ENCODE assay signal across 8 cellular contexts in genomic region chr1:155003766-155004351, GRCh38. TPM values are rescaled to one million over a fixed set of nuclear protein-coding genes. Genes with fewer than 3 reads are reported as not detected.
DNase-seq lines count a peak whose midpoint lies in the region; ATAC-seq and TF ChIP-seq lines count a peak whose summit lies in the region.

No MANE protein-coding gene starts in this region.

- peaks cover 62% of the 10 kb centered on the region for H3K79me2 ChIP-seq in osteoblast (ENCODE audit: insufficient read depth, low read length)

- H3K4me3 Mint-ChIP-seq in activated naive CD8-positive, alpha-beta T cell treated with anti-CD3 and anti-CD28 coated beads for 36 hours: peak overlapping the region; percentile 86

- peak overlapping the region; percentile 88 for H4K5ac ChIP-seq in IMR-90 (ENCODE audit: low read depth, low read length)

- H2AFZ ChIP-seq in IMR-90 (replicated peaks; ENCODE audit: low read length, poor library complexity): peak overlapping the region; percentile 93
- H2AFZ ChIP-seq in osteoblast (ENCODE audit: low read length): peak overlapping the region; percentile 62

- H2BK20ac ChIP-seq in IMR-90 (ENCODE audit: low read depth, low read length): peak overlapping the region; percentile 87

- H3K4me3 ChIP-seq in IMR-90 (ENCODE audit: insufficient read depth, low read depth, low read length) (peak overlapping the region; percentile 98), osteoblast (ENCODE audit: insufficient read depth, low read length) (peak overlapping the region; percentile 89)

- peak overlapping the region; percentile 90 for H3K23ac ChIP-seq in IMR-90 (ENCODE audit: low read depth, low read length)

- intact Hi-C loops in IMR-90 (cut with micrococcal nuclease) (loop anchor here (5.0 kb wide), 1 partner anchor 48 kb away; the partner anchor contains the start of gene ADAM15), cardiac septum (cut with DNase I) (loop anchor here (2.0 kb wide), 1 partner anchor 47 kb away; the partner anchor contains the start of gene ADAM15)

- peak; percentile 26 for DNase-seq in Caki2 (ENCODE audit: low read depth)
- DNase-seq in IMR-90: peak; percentile 38
- DNase-seq in activated naive CD8-positive, alpha-beta T cell treated with anti-CD3 and anti-CD28 coated beads for 36 hours: no peak
- peak; percentile 90 for DNase-seq in cardiac septum (ENCODE audit: low spot score)
- DNase-seq in osteoblast (ENCODE audit: insufficient read length, low spot score, missing footprints): peak; percentile 90

- H3K36me3 Mint-ChIP-seq in activated naive CD8-positive, alpha-beta T cell treated with anti-CD3 and anti-CD28 coated beads for 36 hours: peaks cover 6% of the 10 kb centered on the region

- peaks cover 12% of the 10 kb centered on the region for H3K9me1 ChIP-seq in IMR-90 (ENCODE audit: insufficient read depth, low read length)

- peaks cover 49% of the 10 kb centered on the region for H3K4me1 Mint-ChIP-seq in activated naive CD8-positive, alpha-beta T cell treated with anti-CD3 and anti-CD28 coated beads for 36 hours

- peak overlapping the region; percentile 91 for H2BK5ac ChIP-seq in IMR-90 (ENCODE audit: low read depth, low read length, poor library complexity, severe bottlenecking)

- no peaks in the 10 kb centered on the region; the same call in none of the 2 replicates for H3K36me3 ChIP-seq in IMR-90 (ENCODE audit: control insufficient read depth, insufficient read depth, low read length)
- H3K36me3 ChIP-seq in osteoblast (ENCODE audit: insufficient read depth, low read length): no peaks in the 10 kb centered on the region

- H3K9me3 ChIP-seq in IMR-90 (ENCODE audit: control insufficient read depth, insufficient read depth, low read length): no peaks in the 10 kb centered on the region
- H3K9me3 ChIP-seq in osteoblast (ENCODE audit: low read depth, low read length): no peaks in the 10 kb centered on the region

- H2BK120ac ChIP-seq in IMR-90 (ENCODE audit: low read depth, low read length): peak overlapping the region; percentile 90

- H3K27ac ChIP-seq in IMR-90 (ENCODE audit: insufficient read depth, low read length) (peak overlapping the region; percentile 96), osteoblast (ENCODE audit: low read depth, low read length) (peak overlapping the region; percentile 72)

- CTCF ChIA-PET in IMR-90 (lab: Yijun Ruan, JAX): interaction anchor here (1.6 kb wide), 1 partner anchor 13 kb away, joined by 7 read pairs; no protein-coding TSS in a partner anchor

- H3K27me3 ChIP-seq in IMR-90 (ENCODE audit: control insufficient read depth, insufficient read depth, low read length): no peaks in the 10 kb centered on the region
- H3K27me3 ChIP-seq in osteoblast (ENCODE audit: insufficient read depth, low read length): no peaks in the 10 kb centered on the region

- H3K56ac ChIP-seq in IMR-90 (ENCODE audit: extremely low read depth, insufficient read depth, low read length): peak overlapping the region; percentile 71; the same call in 1 of the 2 replicates

- H2AK9ac ChIP-seq in IMR-90 (replicated peaks; ENCODE audit: low read depth, low read length, poor library complexity): peak overlapping the region; percentile 99

- H4K20me1 ChIP-seq in IMR-90 (ENCODE audit: insufficient read depth, low read length) (no peaks in the 10 kb centered on the region; the same call in 1 of the 2 replicates), osteoblast (ENCODE audit: insufficient read depth, low read length) (peaks cover 28% of the 10 kb centered on the region)

- H3K9me3 Mint-ChIP-seq in activated naive CD8-positive, alpha-beta T cell treated with anti-CD3 and anti-CD28 coated beads for 36 hours: no peaks in the 10 kb centered on the region

- no peak for TF ChIP-seq POLR2A in IMR-90 (IDR thresholded peaks at IDR 0.05; ENCODE audit: low read depth, low read length)

- dilution Hi-C loops in IMR-90 (cut with HindIII; ENCODE audit: low sequenced_read_pairs, unreplicated experiment): no loop called here

- in situ Hi-C loops in Caki2 (cut with HindIII; ENCODE audit: low pct_unique_long_range_greater_than_20kb, low sequenced_read_pairs): no loop called here
- in situ Hi-C loops in IMR-90 (cut with MboI; ENCODE audit: low sequenced_read_pairs): no loop called here

- H2AK5ac ChIP-seq in IMR-90 (ENCODE audit: low read depth, low read length): peak overlapping the region; percentile 99

- TF ChIP-seq CTCF in IMR-90 (conservative IDR thresholded peaks at IDR 0.05; ENCODE audit: low read depth, low read length) (no peak), osteoblast (IDR thresholded peaks at IDR 0.05; ENCODE audit: extremely low read depth, low read depth, low read length) (no peak)

- peak overlapping the region; percentile 95 for H3K9ac ChIP-seq in IMR-90 (ENCODE audit: low read depth, low read length)

- peak overlapping the region; percentile 98 for H4K91ac ChIP-seq in IMR-90 (ENCODE audit: insufficient read depth, low read depth, low read length)

- TF ChIP-seq RAD21 in IMR-90 (IDR thresholded peaks at IDR 0.05; ENCODE audit: low read length): no peak

- H3K79me1 ChIP-seq in IMR-90 (ENCODE audit: low read depth in 1 of 2, low read length in 2 of 2): peaks cover 14 to 71% of the 10 kb centered on the region in 2 experiments

- peak overlapping the region; percentile 96 for H3K4me2 ChIP-seq in IMR-90 (ENCODE audit: low read depth, low read length)
- H3K4me2 ChIP-seq in osteoblast (ENCODE audit: insufficient read depth, low read length): peak overlapping the region; percentile 76

- H3K4me1 ChIP-seq in IMR-90 (ENCODE audit: control insufficient read depth, insufficient read depth, low read length) (peaks cover 21% of the 10 kb centered on the region), osteoblast (ENCODE audit: insufficient read depth, low read length) (peaks cover 38% of the 10 kb centered on the region)

- 0% methylated on average over 1 of the region's 34 CpGs; no CpG with 5 or more reads in 1 of the 2 experiments for WGBS in IMR-90 (ENCODE audit: extremely low coverage in 2 of 2, insufficient read length in 1 of 2), 2 experiments

- peak overlapping the region; percentile 87 for H3K18ac ChIP-seq in IMR-90 (ENCODE audit: low read depth, low read length)

- H3K27me3 Mint-ChIP-seq in activated naive CD8-positive, alpha-beta T cell treated with anti-CD3 and anti-CD28 coated beads for 36 hours: peaks cover 3% of the 10 kb centered on the region

- H3K27ac Mint-ChIP-seq in activated naive CD8-positive, alpha-beta T cell treated with anti-CD3 and anti-CD28 coated beads for 36 hours: peak overlapping the region; percentile 90

- ATAC-seq in IMR-90 (ENCODE audit: low read depth): peak; percentile 7
- ATAC-seq in GM21423 (IDR thresholded peaks at IDR 0.05; ENCODE audit: unreplicated experiment): no peak
- ATAC-seq in GM21367 (IDR thresholded peaks at IDR 0.05; ENCODE audit: unreplicated experiment): no peak
- ATAC-seq in HG03108 (IDR thresholded peaks at IDR 0.05; ENCODE audit: unreplicated experiment): no peak

- H3K14ac ChIP-seq in IMR-90 (replicated peaks; ENCODE audit: low read depth, low read length): peak overlapping the region; percentile 95

- POLR2A ChIA-PET in IMR-90 (lab: Charles Lee; ENCODE audit: unreplicated experiment): no interaction called here

- peak overlapping the region; percentile 97; the same call in 2 of the 3 replicates for H2BK15ac ChIP-seq in IMR-90 (ENCODE audit: low read depth, low read length)

- H3K4ac ChIP-seq in IMR-90 (ENCODE audit: low read depth, low read length): peak overlapping the region; percentile 99

- no TSS peak for BruUV-seq in IMR-90 (replicated peaks; lab: Mats Ljungman, UMichigan)

- H4K8ac ChIP-seq in IMR-90 (ENCODE audit: low read depth in 2 of 2, low read length in 2 of 2): peak overlapping the region; percentile 92 to 98

RNA-seq across cellular contexts. Expression of gene ZBTB7B, which starts 1.3 kb away (rescaled TPM):
- 12.2 and 22.8 TPM in 2 replicates for total RNA-seq in Caki2 (2014; rRNA removed; shearing (Covaris generic); ENCODE audit: low replicate concordance)
- 7.2 and 7.7 TPM in 2 replicates for total RNA-seq in IMR-90 (2012; rRNA removed)
- 17.4 and 22.4 TPM in 2 replicates for polyA plus RNA-seq in IMR-90 (2012; rRNA removed)
- polyA plus RNA-seq in IMR-90 (2012; cell fraction: cytosol; rRNA removed): 12.4 and 18.5 TPM in 2 replicates
- polyA plus RNA-seq in IMR-90 (2012; cell fraction: nucleus; rRNA removed; ENCODE audit: low replicate concordance): 50.2 and 97.9 TPM in 2 replicates
- 10 to 100 TPM; 14.1 to 14.4 TPM for total RNA-seq in activated naive CD8-positive, alpha-beta T cell treated with anti-CD3 and anti-CD28 coated beads for 36 hours
- 41.9 TPM for total RNA-seq in cardiac septum
- 18.6 and 23.5 TPM in 2 replicates for total RNA-seq in osteoblast

RNA-seq across cellular contexts. Expression of gene LENEP, which starts 10.5 kb away (rescaled TPM):
- not detected in 2 replicates for total RNA-seq in Caki2 (2014; rRNA removed; shearing (Covaris generic); ENCODE audit: low replicate concordance)
- total RNA-seq in IMR-90 (2012; rRNA removed) (not detected in 2 replicates), cardiac septum (not detected), osteoblast (0.88 TPM in 1 of 2 replicates, not detected in the other)
- polyA plus RNA-seq in IMR-90 (2012; rRNA removed): not detected in 2 replicates
- not detected in 2 replicates for polyA plus RNA-seq in IMR-90 (2012; cell fraction: cytosol; rRNA removed)
- not detected in 2 replicates for polyA plus RNA-seq in IMR-90 (2012; cell fraction: nucleus; rRNA removed; ENCODE audit: low replicate concordance)
- under 1 TPM in 1 of 2 experiments, not detected in 1; 0.66 TPM for total RNA-seq in activated naive CD8-positive, alpha-beta T cell treated with anti-CD3 and anti-CD28 coated beads for 36 hours

RNA-seq across cellular contexts. Expression of gene FLAD1, which starts 20.7 kb away (rescaled TPM):
- total RNA-seq in Caki2 (2014; rRNA removed; shearing (Covaris generic); ENCODE audit: low replicate concordance): 33.4 and 41.9 TPM in 2 replicates
- total RNA-seq in IMR-90 (2012; rRNA removed) (19.7 and 26.3 TPM in 2 replicates), cardiac septum (22.2 TPM), osteoblast (17.1 and 20.6 TPM in 2 replicates)
- 37.3 and 39.9 TPM in 2 replicates for polyA plus RNA-seq in IMR-90 (2012; rRNA removed)
- 25.2 and 28.5 TPM in 2 replicates for polyA plus RNA-seq in IMR-90 (2012; cell fraction: cytosol; rRNA removed)
- 46.1 and 80.6 TPM in 2 replicates for polyA plus RNA-seq in IMR-90 (2012; cell fraction: nucleus; rRNA removed; ENCODE audit: low replicate concordance)
- total RNA-seq in activated naive CD8-positive, alpha-beta T cell treated with anti-CD3 and anti-CD28 coated beads for 36 hours: 10 to 100 TPM; 54.2 to 56.1 TPM

RNA-seq across cellular contexts. Expression of gene CKS1B, which starts 29.4 kb away (rescaled TPM):
- total RNA-seq in Caki2 (2014; rRNA removed; shearing (Covaris generic); ENCODE audit: low replicate concordance): 166 and 305 TPM in 2 replicates
- 129 and 140 TPM in 2 replicates for total RNA-seq in IMR-90 (2012; rRNA removed)
- polyA plus RNA-seq in IMR-90 (2012; rRNA removed): 195 and 272 TPM in 2 replicates
- 48.5 and 174 TPM in 2 replicates for polyA plus RNA-seq in IMR-90 (2012; cell fraction: cytosol; rRNA removed)
- 12.1 and 45.9 TPM in 2 replicates for polyA plus RNA-seq in IMR-90 (2012; cell fraction: nucleus; rRNA removed; ENCODE audit: low replicate concordance)
- total RNA-seq in activated naive CD8-positive, alpha-beta T cell treated with anti-CD3 and anti-CD28 coated beads for 36 hours: 100 to 1,000 TPM; 156 TPM
- 16.0 TPM for total RNA-seq in cardiac septum
- 23.2 and 23.3 TPM in 2 replicates for total RNA-seq in osteoblast

RNA-seq across cellular contexts. Expression of gene DCST2, which starts 29.7 kb away (rescaled TPM):
- total RNA-seq in Caki2 (2014; rRNA removed; shearing (Covaris generic); ENCODE audit: low replicate concordance): not detected in 2 replicates
- total RNA-seq in IMR-90 (2012; rRNA removed) (not detected in 2 replicates), cardiac septum (0.51 TPM), osteoblast (not detected in 2 replicates)
- 0.14 and 0.30 TPM in 2 replicates for polyA plus RNA-seq in IMR-90 (2012; rRNA removed)
- polyA plus RNA-seq in IMR-90 (2012; cell fraction: cytosol; rRNA removed): 0.04 and 0.19 TPM in 2 replicates
- polyA plus RNA-seq in IMR-90 (2012; cell fraction: nucleus; rRNA removed; ENCODE audit: low replicate concordance): 2.9 TPM in 2 replicates
- total RNA-seq in activated naive CD8-positive, alpha-beta T cell treated with anti-CD3 and anti-CD28 coated beads for 36 hours: under 1 TPM; 0.20 to 0.31 TPM
